ENCODE assay signal across 1 cellular context in genomic region chr2:249538-250042, GRCh38.
TF ChIP-seq lines count a peak whose summit lies in the region.

No MANE protein-coding gene starts in this region.

TF ChIP-seq in HepG2, 621 proteins besides CTCF, POLR2A, EP300 and RAD21 (continued from another document and continues in another):
- peak; percentile 93; the same call in 1 of the 2 replicates for TF ChIP-seq ZNF280D (CRISPR knock-in tag; IDR thresholded peaks at IDR 0.05)
- peak; percentile 96 for TF ChIP-seq ISL2 (CRISPR knock-in tag; IDR thresholded peaks at IDR 0.05)
- TF ChIP-seq CHCHD3 (CRISPR knock-in tag; IDR thresholded peaks at IDR 0.05): no peak
- peak; percentile 52; the same call in 1 of the 2 replicates for TF ChIP-seq ZNF547 (CRISPR knock-in tag; IDR thresholded peaks at IDR 0.05)
- no peak for TF ChIP-seq ZNF720 (CRISPR knock-in tag; IDR thresholded peaks at IDR 0.05)
- no peak for TF ChIP-seq ARNT (IDR thresholded peaks at IDR 0.05)
- TF ChIP-seq ZEB1 (IDR thresholded peaks at IDR 0.05; ENCODE audit: insufficient replicate concordance, low read depth): peak; percentile 95
- peak; percentile 84; the same call in 1 of the 2 replicates for TF ChIP-seq ZNF292 (CRISPR knock-in tag; IDR thresholded peaks at IDR 0.05; ENCODE audit: borderline replicate concordance, low read depth)
- no peak for TF ChIP-seq POLR2AphosphoS2 (IDR thresholded peaks at IDR 0.05; ENCODE audit: low read depth, low read length)
- TF ChIP-seq ZNF205 (CRISPR knock-in tag; IDR thresholded peaks at IDR 0.05): peak; percentile 93
- no peak for TF ChIP-seq GLI4 (CRISPR knock-in tag; IDR thresholded peaks at IDR 0.05; ENCODE audit: borderline replicate concordance)
- no peak for TF ChIP-seq ZNF740 (CRISPR knock-in tag; IDR thresholded peaks at IDR 0.05)
- no peak; the same call in 1 of the 2 replicates for TF ChIP-seq ZNF782 (CRISPR knock-in tag; IDR thresholded peaks at IDR 0.05; ENCODE audit: borderline replicate concordance)
- TF ChIP-seq ZNF510 (CRISPR knock-in tag; IDR thresholded peaks at IDR 0.05; ENCODE audit: low read depth): peak; percentile 86; the same call in 1 of the 2 replicates
- TF ChIP-seq LBX2 (CRISPR knock-in tag; IDR thresholded peaks at IDR 0.05; ENCODE audit: borderline replicate concordance): no peak
- TF ChIP-seq TAF1 (CRISPR knock-in tag; IDR thresholded peaks at IDR 0.05): peak; percentile 20; the same call in 1 of the 2 replicates
- TF ChIP-seq ZNF3 (CRISPR knock-in tag; IDR thresholded peaks at IDR 0.05): peak; percentile 91; the same call in 1 of the 2 replicates
- no peak for TF ChIP-seq PRPF4 (IDR thresholded peaks at IDR 0.05; ENCODE audit: low read depth, low read length, poor library complexity, severe bottlenecking)
- TF ChIP-seq PRDM4 (CRISPR knock-in tag; IDR thresholded peaks at IDR 0.05; ENCODE audit: borderline replicate concordance): no peak
- peak; percentile 76 for TF ChIP-seq ZHX1 (CRISPR knock-in tag; IDR thresholded peaks at IDR 0.05; ENCODE audit: low read depth)
- TF ChIP-seq ZNF839 (CRISPR knock-in tag; IDR thresholded peaks at IDR 0.05; ENCODE audit: borderline replicate concordance): no peak
- peak; percentile 64; the same call in 1 of the 2 replicates for TF ChIP-seq YEATS4 (CRISPR knock-in tag; IDR thresholded peaks at IDR 0.05; ENCODE audit: borderline replicate concordance)
- peak; percentile 71; the same call in 1 of the 2 replicates for TF ChIP-seq SP5 (CRISPR knock-in tag; IDR thresholded peaks at IDR 0.05; ENCODE audit: borderline replicate concordance, low read depth)
- no peak for TF ChIP-seq ZNF253 (CRISPR knock-in tag; IDR thresholded peaks at IDR 0.05; ENCODE audit: borderline replicate concordance)
- TF ChIP-seq NAIF1 (CRISPR knock-in tag; IDR thresholded peaks at IDR 0.05; ENCODE audit: borderline replicate concordance): no peak
- TF ChIP-seq NFKBIZ (CRISPR knock-in tag; IDR thresholded peaks at IDR 0.05): peak; percentile 33; the same call in 1 of the 2 replicates
- no peak for TF ChIP-seq ZKSCAN1 (IDR thresholded peaks at IDR 0.05; ENCODE audit: low read length)
- TF ChIP-seq ATAD3A (CRISPR knock-in tag; IDR thresholded peaks at IDR 0.05): no peak
- peak; percentile 82; the same call in 1 of the 2 replicates for TF ChIP-seq ZNF709 (CRISPR knock-in tag; IDR thresholded peaks at IDR 0.05)
- no peak for TF ChIP-seq SP1 (IDR thresholded peaks at IDR 0.05)
- peak; percentile 34; the same call in 1 of the 2 replicates for TF ChIP-seq SP1 (CRISPR knock-in tag; IDR thresholded peaks at IDR 0.05)
- TF ChIP-seq ZFP37 (CRISPR knock-in tag; IDR thresholded peaks at IDR 0.05; ENCODE audit: borderline replicate concordance): peak; percentile 91
- no peak for TF ChIP-seq ZNF484 (CRISPR knock-in tag; IDR thresholded peaks at IDR 0.05; ENCODE audit: borderline replicate concordance, low read depth)
- TF ChIP-seq ZNF180 (CRISPR knock-in tag; IDR thresholded peaks at IDR 0.05; ENCODE audit: borderline replicate concordance, low read depth): no peak
- TF ChIP-seq SATB2 (CRISPR knock-in tag; IDR thresholded peaks at IDR 0.05): no peak
- TF ChIP-seq ZBTB42 (CRISPR knock-in tag; IDR thresholded peaks at IDR 0.05): no peak
- TF ChIP-seq HCFC1 (IDR thresholded peaks at IDR 0.05; ENCODE audit: low read depth, low read length): no peak
- TF ChIP-seq MNT (IDR thresholded peaks at IDR 0.05): no peak
- TF ChIP-seq SRSF9 (IDR thresholded peaks at IDR 0.05; ENCODE audit: borderline replicate concordance, insufficient read depth, low read depth, low read length, poor library complexity, severe bottlenecking): no peak
- TF ChIP-seq CENPT (CRISPR knock-in tag; IDR thresholded peaks at IDR 0.05; ENCODE audit: low read depth): 0 out of 2 replicates have a peak, but pooled peaks have one; percentile 41
- no peak for TF ChIP-seq HNRNPK (IDR thresholded peaks at IDR 0.05; ENCODE audit: low read depth, low read length, poor library complexity, severe bottlenecking)
- TF ChIP-seq ZNF326 (CRISPR knock-in tag; IDR thresholded peaks at IDR 0.05; ENCODE audit: borderline replicate concordance): no peak
- TF ChIP-seq ZNF296 (CRISPR knock-in tag; conservative IDR thresholded peaks at IDR 0.05): no peak
- TF ChIP-seq ZNF335 (CRISPR knock-in tag; IDR thresholded peaks at IDR 0.05): no peak
- TF ChIP-seq ZXDC (CRISPR knock-in tag; IDR thresholded peaks at IDR 0.05): no peak
- no peak for TF ChIP-seq CBX1 (IDR thresholded peaks at IDR 0.05; ENCODE audit: low read depth)
- TF ChIP-seq ZNF788 (CRISPR knock-in tag; IDR thresholded peaks at IDR 0.05; ENCODE audit: borderline replicate concordance): peak; percentile 84; the same call in 1 of the 2 replicates
- TF ChIP-seq KDM6A (CRISPR knock-in tag; IDR thresholded peaks at IDR 0.05; ENCODE audit: low read depth): peak; percentile 47; the same call in 1 of the 2 replicates
- TF ChIP-seq MLX (CRISPR knock-in tag; IDR thresholded peaks at IDR 0.05): peak; percentile 90; the same call in 1 of the 2 replicates
- TF ChIP-seq ZNF746 (CRISPR knock-in tag; IDR thresholded peaks at IDR 0.05): no peak
- no peak for TF ChIP-seq ZC3H4 (CRISPR knock-in tag; IDR thresholded peaks at IDR 0.05; ENCODE audit: borderline replicate concordance)
- TF ChIP-seq NCOA5 (CRISPR knock-in tag; IDR thresholded peaks at IDR 0.05): no peak
- TF ChIP-seq ZNF343 (CRISPR knock-in tag; IDR thresholded peaks at IDR 0.05): no peak
- no peak for TF ChIP-seq ZNF513 (CRISPR knock-in tag; conservative IDR thresholded peaks at IDR 0.05)
